In genomic region chr10:69549959-69550358, GRCh38 we compare ENCODE assay signal across 21 cellular contexts. TPM values are rescaled to one million over a fixed set of nuclear protein-coding genes. Genes with fewer than 3 reads are reported as not detected.
"Had no signal": no experiment of that assay in that cellular context is flagged by ENCODE, and none has a peak within 500 bp of the region (broad histone marks: within the 10 kb centered on the region; RNA-seq: fewer than 3 reads in every experiment).

No MANE protein-coding gene starts in this region.

- ATAC-seq: activated CD8-positive, alpha-beta T cell treated with anti-CD3 and anti-CD28 coated beads, Interleukin-2, amount 10 ng/mL, durations not matched to agents 7 days and 5 days; gastrocnemius medialis; left lung; stimulated activated naive CD8-positive, alpha-beta T cell treated with anti-CD3 and anti-CD28 coated beads, Interleukin-15, Interleukin-2, amounts not matched to agents 100 U/mL and 50 U/mL, for 24 hours had no signal

- H3K27me3 ChIP-seq: ascending aorta, uterus had no signal

- H3K9me3 ChIP-seq: uterus had no signal

- DNase-seq: activated CD4-positive, alpha-beta T cell treated with anti-CD3 and anti-CD28 coated beads, Interleukin-2, amount 10 ng/mL, durations not matched to agents 24 days and 14 days; activated CD8-positive, alpha-beta T cell treated with anti-CD3 and anti-CD28 coated beads, Interleukin-2, amount 10 ng/mL, durations not matched to agents 7 days and 5 days; activated effector memory CD4-positive, alpha-beta T cell treated with Interleukin-2 at 50 U/mL for 16 hours; activated naive CD4-positive, alpha-beta T cell treated with anti-CD3 and anti-CD28 coated beads, Interleukin-2, amount 50 U/mL, for 16 hours; activated T-cell treated with anti-CD3 and anti-CD28 coated beads, Interleukin-2, amount 50 U/mL, for 24 hours; effector CD4-positive, alpha-beta T cell; gastrocnemius medialis; head of caudate nucleus; left lung; nephron progenitor cell; nucleus accumbens; stimulated activated naive CD8-positive, alpha-beta T cell treated with anti-CD3 and anti-CD28 coated beads, Interleukin-15, Interleukin-2, amounts not matched to agents 100 U/mL and 50 U/mL, for 24 hours; substantia nigra; T1000; tibial artery; uterus had no signal

- H3K4me1 ChIP-seq: ascending aorta, breast epithelium, gastrocnemius medialis, left lung, tibial artery, uterus had no signal

- H3K4me3 ChIP-seq: ascending aorta, breast epithelium, gastrocnemius medialis, left lung, tibial artery, uterus had no signal

- H3K36me3 ChIP-seq: ascending aorta, breast epithelium, gastrocnemius medialis, left lung, tibial artery, uterus had no signal

- H3K27ac ChIP-seq: ascending aorta, breast epithelium, gastrocnemius medialis, left lung, tibial artery, uterus had no signal

RNA-seq across cellular contexts. Expression of gene NEUROG3, which starts 23.3 kb away (rescaled TPM):
- total RNA-seq: activated CD4-positive, alpha-beta T cell treated with anti-CD3 and anti-CD28 coated beads, Interleukin-2, amount 10 ng/mL, durations not matched to agents 24 days and 14 days; activated CD8-positive, alpha-beta T cell treated with anti-CD3 and anti-CD28 coated beads, Interleukin-2, amount 10 ng/mL, durations not matched to agents 7 days and 5 days; ascending aorta; breast epithelium; gastrocnemius medialis; kidney epithelial cell; left lung; lung microvascular endothelial cell; uterus had no signal
- polyA plus RNA-seq: esophagus had no signal
